Comparison of ENCODE assay signal across 9 cellular contexts in genomic region chr3:133821767-133822638, GRCh38. TPM values are rescaled to one million over a fixed set of nuclear protein-coding genes. Genes with fewer than 3 reads are reported as not detected.
DNase-seq lines count a peak whose midpoint lies in the region; ATAC-seq, FAIRE-seq and TF ChIP-seq lines count a peak whose summit lies in the region.
"Had no signal": no experiment of that assay in that cellular context is flagged by ENCODE, and none has a peak within 500 bp of the region (broad histone marks: within the 10 kb centered on the region; RNA-seq: fewer than 3 reads in every experiment).

No MANE protein-coding gene starts in this region.

- peak; percentile 23 for DNase-seq in AG09319 (ENCODE audit: extremely low read depth, low read depth)
- no peak for DNase-seq in GM12878 (ENCODE audit: low read depth, low spot score)
- DNase-seq in left kidney (ENCODE audit: low read depth, low spot score): peak; percentile 27
- DNase-seq in activated CD8-positive, alpha-beta T cell treated with anti-CD3 and anti-CD28 coated beads, Interleukin-2, amount 10 ng/mL, durations not matched to agents 7 days and 5 days: no peak
- DNase-seq: activated naive CD8-positive, alpha-beta T cell treated with anti-CD3 and anti-CD28 coated beads, Interleukin-2, amount 10 ng/mL, durations not matched to agents 7 days and 5 days had no signal

- no peak for FAIRE-seq in GM12878 (lab: Jason Lieb, UNC)

- SMC1A ChIA-PET in GM12878 (lab: Charles Lee; ENCODE audit: uncharacterized antibody, unreplicated experiment): interaction anchor here (1.4 kb wide), 1 partner anchor 103 kb away, joined by 3 read pairs; no protein-coding TSS in a partner anchor

- H3K27ac Mint-ChIP-seq in activated CD8-positive, alpha-beta T cell treated with anti-CD3 and anti-CD28 coated beads, Interleukin-2, amount 10 ng/mL, durations not matched to agents 7 days and 5 days: no peak overlapping the region
- H3K27ac Mint-ChIP-seq: activated naive CD8-positive, alpha-beta T cell treated with anti-CD3 and anti-CD28 coated beads, Interleukin-2, amount 10 ng/mL, durations not matched to agents 7 days and 5 days had no signal

- TF ChIP-seq EP300 in GM12878 (IDR thresholded peaks at IDR 0.05; ENCODE audit: borderline replicate concordance in 1 of 2, control insufficient read depth in 1 of 2, low read depth in 2 of 2, low read length in 2 of 2): no peak

- no peaks in the 10 kb centered on the region; the same call in 1 of the 2 replicates for H4K20me1 ChIP-seq in GM12878 (ENCODE audit: control insufficient read depth, insufficient read depth)

- no peak overlapping the region for H3K9ac ChIP-seq in HUES6 (ENCODE audit: low read length)
- no peak overlapping the region for H3K9ac ChIP-seq in GM12878 (ENCODE audit: control insufficient read depth, insufficient read depth, low read length)

- intact Hi-C loops in GM12878 (cut with micrococcal nuclease; ENCODE audit: unreplicated experiment): no loop called here

- in situ Hi-C loops in GM12878 (cut with MboI): loop anchor here (5.0 to 10.0 kb wide), 2 partner anchors 100 to 393 kb away; no protein-coding TSS in a partner anchor

- no peaks in the 10 kb centered on the region for H3K9me3 Mint-ChIP-seq in activated CD8-positive, alpha-beta T cell treated with anti-CD3 and anti-CD28 coated beads, Interleukin-2, amount 10 ng/mL, durations not matched to agents 7 days and 5 days (ENCODE audit: insufficient read depth)
- H3K9me3 Mint-ChIP-seq: activated naive CD8-positive, alpha-beta T cell treated with anti-CD3 and anti-CD28 coated beads, Interleukin-2, amount 10 ng/mL, durations not matched to agents 7 days and 5 days had no signal

- 0 out of 2 replicates have a peak overlapping the region, but pooled peaks have one; percentile 11 for H3K27ac ChIP-seq in HUES6 (ENCODE audit: low read depth, low read length)
- H3K27ac ChIP-seq in GM12878 (ENCODE audit: control insufficient read depth, insufficient read depth): no peak overlapping the region

- H3K27me3 ChIP-seq in HUES6 (ENCODE audit: control insufficient read depth, insufficient read depth, low read length): no peaks in the 10 kb centered on the region
- H3K27me3 ChIP-seq in GM12878 (replicated peaks in 1 of 2; ENCODE audit: control insufficient read depth in 2 of 2, insufficient read depth in 2 of 2, low read length in 1 of 2): no peaks in the 10 kb centered on the region

- H3K4me1 Mint-ChIP-seq in activated CD8-positive, alpha-beta T cell treated with anti-CD3 and anti-CD28 coated beads, Interleukin-2, amount 10 ng/mL, durations not matched to agents 7 days and 5 days (ENCODE audit: low read depth): no peaks in the 10 kb centered on the region

- 99% methylated on average over 8 of the region's 8 CpGs for WGBS in GM12878 (ENCODE audit: insufficient coverage, insufficient replicate concordance, low lambda C conversion rate, missing lambda C conversion rate)

- TF ChIP-seq RAD21 in GM12878 (IDR thresholded peaks at IDR 0.05; ENCODE audit: insufficient read depth, low read depth, low read length): no peak

- POLR2A ChIA-PET in GM12878 (lab: Charles Lee): no interaction called here
- POLR2A ChIA-PET in activated CD8-positive, alpha-beta T cell treated with anti-CD3 and anti-CD28 coated beads, Interleukin-2, amount 10 ng/mL, durations not matched to agents 7 days and 5 days (lab: Charles Lee): no interaction called here

- H3K4me1 ChIP-seq in HUES6 (ENCODE audit: control insufficient read depth, insufficient read depth, low read length): peaks cover 16% of the 10 kb centered on the region; the same call in 1 of the 2 replicates
- H3K4me1 ChIP-seq in GM12878 (ENCODE audit: control insufficient read depth, insufficient read depth, low read length): no peaks in the 10 kb centered on the region

- peaks cover 58% of the 10 kb centered on the region for H3K36me3 Mint-ChIP-seq in activated CD8-positive, alpha-beta T cell treated with anti-CD3 and anti-CD28 coated beads, Interleukin-2, amount 10 ng/mL, durations not matched to agents 7 days and 5 days (ENCODE audit: low read depth)

- H3K36me3 ChIP-seq in HUES6 (ENCODE audit: control insufficient read depth, insufficient read depth, low read length) (peaks cover 66% of the 10 kb centered on the region), GM12878 (ENCODE audit: control insufficient read depth in 2 of 2, insufficient read depth in 2 of 2, low read length in 1 of 2) (peaks cover 17 to 26% of the 10 kb centered on the region in 2 experiments)

- H3K4me3 ChIP-seq in HUES6 (ENCODE audit: low read depth, low read length) (no peak overlapping the region), GM12878 (no peak overlapping the region)

- H3K27me3 Mint-ChIP-seq in activated CD8-positive, alpha-beta T cell treated with anti-CD3 and anti-CD28 coated beads, Interleukin-2, amount 10 ng/mL, durations not matched to agents 7 days and 5 days (ENCODE audit: low read depth): no peaks in the 10 kb centered on the region
- H3K27me3 Mint-ChIP-seq: activated naive CD8-positive, alpha-beta T cell treated with anti-CD3 and anti-CD28 coated beads, Interleukin-2, amount 10 ng/mL, durations not matched to agents 7 days and 5 days had no signal

- peak; percentile 53 for TF ChIP-seq POLR2A in GM12878 (IDR thresholded peaks at IDR 0.05; ENCODE audit: low read depth, low read length)

- RAD21 ChIA-PET in GM12878 (lab: Charles Lee; ENCODE audit: unreplicated experiment): no interaction called here

- ATAC-seq in GM12878: peak; percentile 26; the same call in 1 of the 3 replicates
- ATAC-seq in HG03039 (IDR thresholded peaks at IDR 0.05; ENCODE audit: unreplicated experiment): no peak
- ATAC-seq in activated CD8-positive, alpha-beta T cell treated with anti-CD3 and anti-CD28 coated beads, Interleukin-2, amount 10 ng/mL, durations not matched to agents 7 days and 5 days: no peak
- ATAC-seq in GM18517 (IDR thresholded peaks at IDR 0.05; ENCODE audit: unreplicated experiment): no peak
- ATAC-seq in HG02642 (IDR thresholded peaks at IDR 0.05; ENCODE audit: poor library complexity, unreplicated experiment): no peak

- H2AFZ ChIP-seq in GM12878 (ENCODE audit: control insufficient read depth, low read depth, low read length): no peak overlapping the region

- TF ChIP-seq CTCF in AG09319 (IDR thresholded peaks at IDR 0.05; ENCODE audit: low read depth, low read length): peak; percentile 30
- 0 out of 6 replicates have a peak, but pooled peaks of 2 of the 3 experiments have one; percentile 9 to 17 for TF ChIP-seq CTCF in GM12878 (IDR thresholded peaks at IDR 0.05 in 2 of 3, conservative IDR thresholded peaks at IDR 0.05 in 1 of 3; ENCODE audit: control insufficient read depth in 2 of 3, extremely low read depth in 1 of 3, insufficient read depth in 1 of 3, low read depth in 3 of 3, low read length in 3 of 3)

- H3K4me2 ChIP-seq in GM12878 (ENCODE audit: control insufficient read depth, insufficient read depth): no peak overlapping the region

- H3K79me2 ChIP-seq in GM12878 (ENCODE audit: control insufficient read depth, insufficient read depth, low read length): no peaks in the 10 kb centered on the region

- CTCF ChIA-PET in GM12878 (lab: Yijun Ruan, JAX): interaction anchor here (1.0 kb wide), 1 partner anchor 450 kb away, joined by 3 read pairs; no protein-coding TSS in a partner anchor
- CTCF ChIA-PET in activated CD8-positive, alpha-beta T cell treated with anti-CD3 and anti-CD28 coated beads, Interleukin-2, amount 10 ng/mL, durations not matched to agents 7 days and 5 days (lab: Charles Lee): interaction anchor here (1.0 to 1.5 kb wide), 5 partner anchors 11 to 158 kb away, joined by 3 to 4 read pairs (median 3); no protein-coding TSS in a partner anchor

- no peaks in the 10 kb centered on the region for H3K9me3 ChIP-seq in HUES6 (ENCODE audit: control insufficient read depth, insufficient read depth, low read depth, low read length)
- H3K9me3 ChIP-seq in GM12878 (replicated peaks; ENCODE audit: control insufficient read depth, insufficient read depth, low read length): no peaks in the 10 kb centered on the region

- no peak overlapping the region for H3K4me3 Mint-ChIP-seq in activated CD8-positive, alpha-beta T cell treated with anti-CD3 and anti-CD28 coated beads, Interleukin-2, amount 10 ng/mL, durations not matched to agents 7 days and 5 days
- H3K4me3 Mint-ChIP-seq: activated naive CD8-positive, alpha-beta T cell treated with anti-CD3 and anti-CD28 coated beads, Interleukin-2, amount 10 ng/mL, durations not matched to agents 7 days and 5 days had no signal

- no TSS peak for BruUV-seq in GM12878 (replicated peaks; lab: Mats Ljungman, UMichigan)

TF ChIP-seq in GM12878, 131 proteins besides CTCF, POLR2A, EP300 and RAD21 (continues in another document):
- TF ChIP-seq NR2C2 (IDR thresholded peaks at IDR 0.05; ENCODE audit: borderline replicate concordance, control insufficient read depth, insufficient read length, low read depth): no peak
- no peak for TF ChIP-seq ZNF274 (IDR thresholded peaks at IDR 0.05; ENCODE audit: insufficient read depth, insufficient read length)
- no peak for TF ChIP-seq CHD4 (IDR thresholded peaks at IDR 0.05)
- no peak for TF ChIP-seq SMC3 (IDR thresholded peaks at IDR 0.05; ENCODE audit: borderline replicate concordance, low read length)
- TF ChIP-seq KDM1A (IDR thresholded peaks at IDR 0.05; ENCODE audit: borderline replicate concordance): no peak
- no peak for TF ChIP-seq SUPT20H (IDR thresholded peaks at IDR 0.05; ENCODE audit: borderline replicate concordance, control insufficient read depth, low read depth, low read length)
- TF ChIP-seq POLR2AphosphoS2 (IDR thresholded peaks at IDR 0.05; ENCODE audit: low read depth, low read length): no peak

RNA-seq across cellular contexts. Expression of gene SRPRB, which starts 16.4 kb away (rescaled TPM):
- total RNA-seq in GM12878 (2013; cell fraction: nucleolus; rRNA removed): 40.0 and 42.4 TPM in 2 replicates
- 45.5 and 46.9 TPM in 2 replicates for total RNA-seq in GM12878 (2014; rRNA removed)
- 37.6 and 43.0 TPM in 2 replicates for total RNA-seq in GM12878 (2014; rRNA removed; fragmentation: Illumina TruSeq; extraction: Trizol)
- total RNA-seq in GM12878 (2021): 63.0 and 65.1 TPM in 2 replicates
- polyA plus RNA-seq in GM12878 (2011; ENCODE audit: low read depth): 23.8 TPM
- polyA plus RNA-seq in GM12878 (2011; rRNA removed): 45.2 and 45.6 TPM in 2 replicates
- polyA plus RNA-seq in GM12878 (2011; cell fraction: cytosol; rRNA removed): 37.1 and 59.6 TPM in 2 replicates
- polyA plus RNA-seq in GM12878 (2011; cell fraction: nucleus; rRNA removed): 35.1 and 46.4 TPM in 2 replicates
- polyA plus RNA-seq in GM12878 (2012): 31.6 and 39.6 TPM in 2 replicates
- 42.4 and 46.3 TPM in 2 replicates for polyA plus RNA-seq in GM12878 (2014; fragmentation: Illumina TruSeq; extraction: Trizol)
- polyA plus RNA-seq in GM12878 (2014; fragmentation: Nextera tagmentation; extraction: Ambion mirVana): 10 to 100 TPM; 30.6 to 39.1 TPM
- polyA plus RNA-seq in GM12878 (2014; rRNA removed): 56.1 and 60.2 TPM in 2 replicates
- polyA plus RNA-seq in GM12878 (2016; fragmentation: Nextera tagmentation; extraction: Ambion mirVana): 100 to 1,000 TPM in 1 of 2 experiments, 10 to 100 TPM in 1; 93.7 to 107 TPM
- polyA minus RNA-seq in GM12878 (2011; rRNA and poly(A)+ RNA removed): 48.5 and 79.9 TPM in 2 replicates
- 48.1 and 65.5 TPM in 2 replicates for polyA minus RNA-seq in GM12878 (2011; cell fraction: cytosol; rRNA and poly(A)+ RNA removed)
- 20.3 and 27.9 TPM in 2 replicates for polyA minus RNA-seq in GM12878 (2011; cell fraction: nucleus; rRNA and poly(A)+ RNA removed)
- 10 to 100 TPM; 45.3 to 48.1 TPM for total RNA-seq in activated CD8-positive, alpha-beta T cell treated with anti-CD3 and anti-CD28 coated beads, Interleukin-2, amount 10 ng/mL, durations not matched to agents 7 days and 5 days

Comparison
In these comparisons a context has a peak if more than half of its experiments do, and no peak if none do; other contexts are left out.
1. DNase-seq: peak in AG09319 (single experiment) and left kidney (single experiment); none in GM12878 (single experiment) and activated CD8-positive, alpha-beta T cell treated with anti-CD3 and anti-CD28 coated beads, Interleukin-2, amount 10 ng/mL, durations not matched to agents 7 days and 5 days (single experiment).